19 cellular contexts compared by ENCODE assay signal in the genomic region with DNA sequence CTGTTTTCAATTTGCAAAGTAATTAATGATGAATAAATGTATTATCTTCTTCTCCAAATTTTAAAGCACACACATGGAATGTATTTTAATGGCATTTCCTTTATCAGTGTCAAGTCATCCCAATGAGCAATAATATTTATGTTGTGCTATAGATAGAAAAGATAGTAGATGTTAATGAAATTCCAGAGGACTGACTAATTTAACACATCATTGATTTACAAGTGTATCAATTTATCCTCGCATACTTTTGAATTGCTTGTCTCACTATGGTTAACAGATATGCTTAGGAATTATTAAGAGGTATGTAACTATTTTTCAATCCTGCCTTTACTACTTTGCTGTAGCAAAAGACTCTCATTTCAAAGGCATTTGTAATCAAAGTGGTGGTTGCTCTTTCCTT.
"Had no signal": no experiment of that assay in that cellular context is flagged by ENCODE, and none has a peak within 500 bp of the region (broad histone marks: within the 10 kb centered on the region; RNA-seq: fewer than 3 reads in every experiment).

No MANE protein-coding gene starts in this region.

- H3K9me3 Mint-ChIP-seq: activated naive CD4-positive, alpha-beta T cell treated with anti-CD3 and anti-CD28 coated beads for 36 hours; brain had no signal

- H3K27ac Mint-ChIP-seq: activated B cell treated with CpG ODN at 0.5 μM for 24 hours; activated CD8-positive, alpha-beta T cell treated with anti-CD3 and anti-CD28 coated beads for 36 hours; activated naive CD4-positive, alpha-beta T cell treated with anti-CD3 and anti-CD28 coated beads for 36 hours; activated T-helper 17 cell treated with anti-CD3 and anti-CD28 coated beads, Interleukin-2, amount 50 U/mL, for 72 hours; stimulated activated naive CD8-positive, alpha-beta T cell treated with anti-CD3 and anti-CD28 coated beads, Interleukin-15, amount 100 ng/mL, for 72 hours had no signal

- H3K4me1 Mint-ChIP-seq: activated B cell treated with CpG ODN at 0.5 μM for 24 hours; activated T-helper 17 cell treated with anti-CD3 and anti-CD28 coated beads, Interleukin-2, amount 50 U/mL, for 72 hours; brain; stimulated activated naive CD8-positive, alpha-beta T cell treated with anti-CD3 and anti-CD28 coated beads, Interleukin-15, amount 100 ng/mL, for 72 hours had no signal

- DNase-seq: activated B cell treated with CpG ODN at 0.5 μM for 24 hours; activated CD4-positive, alpha-beta T cell treated with anti-CD3 and anti-CD28 coated beads for 48 hours; activated CD8-positive, alpha-beta T cell treated with anti-CD3 and anti-CD28 coated beads for 36 hours; activated naive CD4-positive, alpha-beta T cell treated with anti-CD3 and anti-CD28 coated beads for 36 hours; activated T-cell treated with anti-CD3 and anti-CD28 coated beads, Interleukin-2, amount 50 U/mL, for 1 hour; central memory CD4-positive, alpha-beta T cell; dorsolateral prefrontal cortex; kidney glomerular epithelial cell; left ventricle myocardium superior; stimulated activated CD4-positive, alpha-beta T cell treated with anti-CD3 and anti-CD28 coated beads, Interleukin-2, amount 100 ng/mL, for 48 hours; stimulated activated naive CD8-positive, alpha-beta T cell treated with anti-CD3 and anti-CD28 coated beads, Interleukin-15, amount 100 ng/mL, for 72 hours; T-helper 9 cell had no signal

- H3K27me3 ChIP-seq: dorsolateral prefrontal cortex, heart right ventricle, suprapubic skin, transverse colon, vagina had no signal

- H3K4me3 ChIP-seq: dorsolateral prefrontal cortex, heart right ventricle, psoas muscle, suprapubic skin, transverse colon, vagina had no signal

- H3K27me3 Mint-ChIP-seq: activated B cell treated with CpG ODN at 0.5 μM for 24 hours; activated CD8-positive, alpha-beta T cell treated with anti-CD3 and anti-CD28 coated beads for 36 hours; activated T-helper 17 cell treated with anti-CD3 and anti-CD28 coated beads, Interleukin-2, amount 50 U/mL, for 72 hours; brain; stimulated activated naive CD8-positive, alpha-beta T cell treated with anti-CD3 and anti-CD28 coated beads, Interleukin-15, amount 100 ng/mL, for 72 hours had no signal

- H3K36me3 Mint-ChIP-seq: brain had no signal

- H3K4me3 Mint-ChIP-seq: activated B cell treated with CpG ODN at 0.5 μM for 24 hours; activated CD8-positive, alpha-beta T cell treated with anti-CD3 and anti-CD28 coated beads for 36 hours; activated naive CD4-positive, alpha-beta T cell treated with anti-CD3 and anti-CD28 coated beads for 36 hours; activated T-helper 17 cell treated with anti-CD3 and anti-CD28 coated beads, Interleukin-2, amount 50 U/mL, for 72 hours; brain; stimulated activated naive CD8-positive, alpha-beta T cell treated with anti-CD3 and anti-CD28 coated beads, Interleukin-15, amount 100 ng/mL, for 72 hours had no signal

- H3K36me3 ChIP-seq: heart right ventricle, suprapubic skin, transverse colon, vagina had no signal

- H3K27ac ChIP-seq: dorsolateral prefrontal cortex, heart right ventricle, psoas muscle, suprapubic skin, transverse colon, vagina had no signal

- H3K9me3 ChIP-seq: psoas muscle, suprapubic skin, transverse colon, vagina had no signal
